25 cellular contexts compared by ENCODE assay signal in genomic region chr10:52331759-52332364, GRCh38. TPM values are rescaled to one million over a fixed set of nuclear protein-coding genes. Genes with fewer than 3 reads are reported as not detected.
"Had no signal": no experiment of that assay in that cellular context is flagged by ENCODE, and none has a peak within 500 bp of the region (broad histone marks: within the 10 kb centered on the region; RNA-seq: fewer than 3 reads in every experiment).

No MANE protein-coding gene starts in this region.

- H3K27me3 ChIP-seq: breast epithelium, colonic mucosa, dorsolateral prefrontal cortex, esophagus muscularis mucosa, gastrocnemius medialis, thyroid gland, upper lobe of right lung had no signal

- H3K4me1 Mint-ChIP-seq: activated naive CD8-positive, alpha-beta T cell treated with anti-CD3 and anti-CD28 coated beads for 36 hours; central memory CD8-positive, alpha-beta T cell had no signal

- H3K36me3 Mint-ChIP-seq: activated naive CD8-positive, alpha-beta T cell treated with anti-CD3 and anti-CD28 coated beads for 36 hours had no signal

- FAIRE-seq: islet of Langerhans had no signal

- H3K4me1 ChIP-seq: breast epithelium, colonic mucosa, esophagus muscularis mucosa, gastrocnemius medialis, heart left ventricle, thyroid gland, upper lobe of right lung had no signal

- H3K36me3 ChIP-seq: breast epithelium, colonic mucosa, esophagus muscularis mucosa, gastrocnemius medialis, heart left ventricle, thyroid gland, upper lobe of right lung had no signal

- H3K9me3 ChIP-seq: breast epithelium, colonic mucosa, esophagus muscularis mucosa, gastrocnemius medialis, heart left ventricle, mucosa of descending colon, thyroid gland, upper lobe of right lung had no signal

- DNase-seq: activated CD4-positive, alpha-beta T cell treated with anti-CD3 and anti-CD28 coated beads for 1 hour; activated naive CD4-positive, alpha-beta T cell treated with Interleukin-2 at 50 U/mL for 16 hours; activated naive CD8-positive, alpha-beta T cell treated with anti-CD3 and anti-CD28 coated beads for 36 hours; activated T-cell treated with anti-CD3 and anti-CD28 coated beads, Interleukin-2, amount 50 U/mL, for 4 hours; colonic mucosa; dorsolateral prefrontal cortex; effector memory CD8-positive, alpha-beta T cell; gastrocnemius medialis; heart left ventricle; left colon; mesendoderm; mucosa of descending colon; nephron progenitor cell; stimulated activated CD4-positive, alpha-beta T cell treated with anti-CD3 and anti-CD28 coated beads, Interleukin-12 subunit alpha, Interleukin-12 subunit beta, amount 100 ng/mL, for 4 hours; stimulated activated CD4-positive, alpha-beta T cell treated with anti-CD3 and anti-CD28 coated beads, Interleukin-4, amount 100 ng/mL, for 4 hours; stimulated activated naive CD8-positive, alpha-beta T cell treated with anti-CD3 and anti-CD28 coated beads, Interleukin-15, Interleukin-2, amounts not matched to agents 100 U/mL and 50 U/mL, for 24 hours; T-helper 9 cell; thyroid gland; upper lobe of right lung had no signal

- H3K27ac Mint-ChIP-seq: activated naive CD8-positive, alpha-beta T cell treated with anti-CD3 and anti-CD28 coated beads for 36 hours; activated T-helper 2 cell treated with anti-CD3 and anti-CD28 coated beads, Interferon-gamma antibody, Interleukin-2, Interleukin-4, amounts not matched to agents 10 μg/mL and 5 μg/mL and 100 μg/mL, durations not matched to agents 14 hours and 24 hours and 36 hours; effector memory CD8-positive, alpha-beta T cell; nephron progenitor cell had no signal

- H3K4me3 Mint-ChIP-seq: activated naive CD8-positive, alpha-beta T cell treated with anti-CD3 and anti-CD28 coated beads for 36 hours; activated T-cell treated with anti-CD3 and anti-CD28 coated beads, Interleukin-2, amount 50 U/mL, for 4 hours; central memory CD8-positive, alpha-beta T cell; effector memory CD8-positive, alpha-beta T cell; nephron progenitor cell had no signal

- H3K9me3 Mint-ChIP-seq: activated naive CD8-positive, alpha-beta T cell treated with anti-CD3 and anti-CD28 coated beads for 36 hours; activated T-cell treated with anti-CD3 and anti-CD28 coated beads, Interleukin-2, amount 50 U/mL, for 4 hours; activated T-helper 2 cell treated with anti-CD3 and anti-CD28 coated beads, Interferon-gamma antibody, Interleukin-2, Interleukin-4, amounts not matched to agents 10 μg/mL and 5 μg/mL and 100 μg/mL, durations not matched to agents 14 hours and 24 hours and 36 hours; central memory CD8-positive, alpha-beta T cell; effector memory CD8-positive, alpha-beta T cell; nephron progenitor cell had no signal

- H3K4me3 ChIP-seq: breast epithelium, colonic mucosa, dorsolateral prefrontal cortex, esophagus muscularis mucosa, gastrocnemius medialis, heart left ventricle, mucosa of descending colon, thyroid gland, upper lobe of right lung had no signal

- H3K27ac ChIP-seq: breast epithelium, colonic mucosa, dorsolateral prefrontal cortex, esophagus muscularis mucosa, gastrocnemius medialis, heart left ventricle, thyroid gland, upper lobe of right lung had no signal

- H3K27me3 Mint-ChIP-seq: activated naive CD8-positive, alpha-beta T cell treated with anti-CD3 and anti-CD28 coated beads for 36 hours; central memory CD8-positive, alpha-beta T cell; effector memory CD8-positive, alpha-beta T cell had no signal

RNA-seq across cellular contexts. Expression of gene DKK1, which starts 17.8 kb away (rescaled TPM):
- total RNA-seq: activated naive CD8-positive, alpha-beta T cell treated with anti-CD3 and anti-CD28 coated beads for 36 hours; activated T-helper 2 cell treated with anti-CD3 and anti-CD28 coated beads, Interferon-gamma antibody, Interleukin-2, Interleukin-4, amounts not matched to agents 10 μg/mL and 5 μg/mL and 100 μg/mL, durations not matched to agents 14 hours and 24 hours and 36 hours; T-helper 1 cell treated with Interleukin-12 subunit alpha and Interleukin-12 subunit beta and Interleukin-4 antibody, amounts not matched to agents 30 ng/mL and 1 ng/mL, for 36 hours had no signal
